In the genomic region with DNA sequence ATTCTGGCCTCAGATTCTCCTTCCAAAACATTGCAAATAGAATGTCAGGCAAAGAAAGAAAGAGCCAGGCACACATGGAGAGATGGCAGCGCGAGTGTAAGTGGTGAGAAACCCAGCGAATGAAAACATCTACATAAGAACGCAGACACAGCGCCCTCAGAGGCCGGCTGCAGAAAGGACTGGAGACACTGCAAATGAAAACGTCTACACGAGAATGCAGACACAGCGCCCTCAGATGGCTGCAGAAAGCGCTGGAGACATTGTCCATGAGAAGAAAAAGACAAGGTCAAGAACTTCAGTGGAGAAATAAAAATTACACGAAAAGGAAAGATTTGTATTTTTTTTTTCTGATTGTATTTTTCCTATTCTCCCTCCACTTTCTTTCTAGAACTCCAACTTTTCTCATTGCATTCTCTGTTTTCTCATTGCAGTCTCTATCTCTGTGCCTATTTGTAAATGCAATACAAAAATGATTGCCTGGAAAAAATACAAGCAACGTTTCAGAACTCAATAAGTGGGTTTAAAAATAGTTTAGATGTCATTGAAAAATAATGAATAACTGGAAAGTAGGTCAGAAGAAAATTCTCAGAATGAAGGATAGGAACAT, we compare ENCODE assay signal across 8 cellular contexts.
DNase-seq lines count a peak whose midpoint lies in the region; ATAC-seq and TF ChIP-seq lines count a peak whose summit lies in the region.

No MANE protein-coding gene starts in this region.

- H3K27me3 ChIP-seq in AG04450 (ENCODE audit: control insufficient read depth, insufficient read depth, low read length), result peaks cover 69% of the 10 kb centered on the region

- H3K4me3 ChIP-seq in AG04450 (ENCODE audit: low read depth, low read length), result no peak overlapping the region

- peaks cover 4% of the 10 kb centered on the region; the same call in 1 of the 2 replicates for H3K9me3 ChIP-seq in AG04450 (ENCODE audit: control insufficient read depth, insufficient read depth, low read length)

- H3K27ac ChIP-seq in AG04450 (ENCODE audit: low read depth, low read length), result no peak overlapping the region

- TF ChIP-seq CTCF in AG04450 (IDR thresholded peaks at IDR 0.05; ENCODE audit: low read depth, low read length), result peak; percentile 93

- POLR2A ChIA-PET in AG04450 (lab: Yijun Ruan, JAX), result no interaction called here

- ATAC-seq in GM18868 (IDR thresholded peaks at IDR 0.05; ENCODE audit: unreplicated experiment) (peak; percentile 80), HG03460 (IDR thresholded peaks at IDR 0.05; ENCODE audit: unreplicated experiment) (peak; percentile 89), left lobe of liver (peak; percentile 88)

- CTCF ChIA-PET in AG04450 (lab: Charles Lee), result interaction anchor here (0.8 to 1.9 kb wide), 2 partner anchors 33 to 261 kb away, joined by 4 to 5 read pairs; no protein-coding TSS in a partner anchor

- peak; percentile 72 for DNase-seq in AG04450 (ENCODE audit: low read depth, low spot score)
- DNase-seq in NCI-H510A (lab: John Stamatoyannopoulos, UW), result peak; percentile 83
- DNase-seq in activated CD4-positive, alpha-beta T cell treated with anti-CD3 and anti-CD28 coated beads for 1 hour, result peak; percentile 55
- DNase-seq in cerebellum (ENCODE audit: low spot score), result peak; percentile 75
- peak; percentile 70 for DNase-seq in left lobe of liver (ENCODE audit: low spot score)
- peak; percentile 57 to 71 for DNase-seq in stimulated activated CD4-positive, alpha-beta T cell treated with anti-CD3 and anti-CD28 coated beads, Interleukin-4, amount 100 ng/mL, for 48 hours (ENCODE audit: low read depth in 2 of 2)
